8 cellular contexts compared by ENCODE assay signal in genomic region chr5:170312666-170313065, GRCh38. TPM values are rescaled to one million over a fixed set of nuclear protein-coding genes. Genes with fewer than 3 reads are reported as not detected.
DNase-seq lines count a peak whose midpoint lies in the region; ATAC-seq and TF ChIP-seq lines count a peak whose summit lies in the region.

No MANE protein-coding gene starts in this region.

- DNase-seq in Daoy (ENCODE audit: low read depth): peak; percentile 74
- no peak for DNase-seq in activated B cell treated with CpG ODN at 0.5 μM for 24 hours
- DNase-seq in effector CD8-positive, alpha-beta T cell (lab: John Stamatoyannopoulos, UW): peak; percentile 39
- peak; percentile 46 to 90 for DNase-seq in stimulated activated CD4-positive, alpha-beta T cell treated with anti-CD3 and anti-CD28 coated beads, Interleukin-4, amount 100 ng/mL, for 4 hours
- no peak for DNase-seq in hippocampal formation (lab: John Stamatoyannopoulos, UW)
- DNase-seq in NCI-H1436 (lab: John Stamatoyannopoulos, UW): no peak
- DNase-seq in cortex of kidney (lab: John Stamatoyannopoulos, UW): no peak

- no peaks in the 10 kb centered on the region for H3K9me3 Mint-ChIP-seq in activated B cell treated with CpG ODN at 0.5 μM for 24 hours

- ATAC-seq in HG03025 (IDR thresholded peaks at IDR 0.05; ENCODE audit: low FRiP score, unreplicated experiment) (peak; percentile 47), activated B cell treated with CpG ODN at 0.5 μM for 24 hours (ENCODE audit: low read depth) (peak; percentile 49)

- POLR2A ChIA-PET in activated B cell treated with CpG ODN at 0.5 μM for 24 hours (lab: Charles Lee): interaction anchor here (0.7 to 1.7 kb wide), 4 partner anchors 10 to 19 kb away, joined by 3 to 6 read pairs (median 4); no protein-coding TSS in a partner anchor

- H3K36me3 Mint-ChIP-seq in activated B cell treated with CpG ODN at 0.5 μM for 24 hours (ENCODE audit: low read depth): no peaks in the 10 kb centered on the region

- H3K4me3 Mint-ChIP-seq in activated B cell treated with CpG ODN at 0.5 μM for 24 hours: no peak overlapping the region

- TF ChIP-seq CTCF in activated B cell treated with CpG ODN at 0.5 μM for 24 hours (IDR thresholded peaks at IDR 0.05): no peak

- no peak overlapping the region for H3K27ac Mint-ChIP-seq in activated B cell treated with CpG ODN at 0.5 μM for 24 hours

- intact Hi-C loops in activated B cell treated with CpG ODN at 0.5 μM for 24 hours (cut with micrococcal nuclease): no loop called here

- H3K4me1 Mint-ChIP-seq in activated B cell treated with CpG ODN at 0.5 μM for 24 hours: peaks cover 20% of the 10 kb centered on the region

- peaks cover 8% of the 10 kb centered on the region for H3K27me3 Mint-ChIP-seq in activated B cell treated with CpG ODN at 0.5 μM for 24 hours

- CTCF ChIA-PET in activated B cell treated with CpG ODN at 0.5 μM for 24 hours (lab: Charles Lee): interaction anchor here (1.2 to 1.8 kb wide), 2 partner anchors 26 to 38 kb away, joined by 3 to 9 read pairs; no protein-coding TSS in a partner anchor

RNA-seq across cellular contexts. Expression of gene LCP2, which starts 15.1 kb away (rescaled TPM):
- total RNA-seq in Daoy (2014; rRNA removed; shearing (Covaris generic)): not detected in 2 replicates
- 7.0 and 8.5 TPM in 2 replicates for total RNA-seq in activated B cell treated with CpG ODN at 0.5 μM for 24 hours

Comparison
In these comparisons a context has a peak if more than half of its experiments do, and no peak if none do; other contexts are left out.
1. DNase-seq: peak in Daoy (single experiment), effector CD8-positive, alpha-beta T cell (single experiment) and stimulated activated CD4-positive, alpha-beta T cell treated with anti-CD3 and anti-CD28 coated beads, Interleukin-4, amount 100 ng/mL, for 4 hours (2 of 2); none in activated B cell treated with CpG ODN at 0.5 μM for 24 hours (single experiment), hippocampal formation (0 of 2), NCI-H1436 (single experiment) and cortex of kidney (single experiment).